ENCODE assay signal across 22 cellular contexts in genomic region chr17:41620583-41621434, GRCh38. TPM values are rescaled to one million over a fixed set of nuclear protein-coding genes. Genes with fewer than 3 reads are reported as not detected.
DNase-seq lines count a peak whose midpoint lies in the region; ATAC-seq, FAIRE-seq and TF ChIP-seq lines count a peak whose summit lies in the region.
"Had no signal": no experiment of that assay in that cellular context is flagged by ENCODE, and none has a peak within 500 bp of the region (broad histone marks: within the 10 kb centered on the region; RNA-seq: fewer than 3 reads in every experiment).

No MANE protein-coding gene starts in this region.

- H3K56ac ChIP-seq in H1 (replicated peaks; ENCODE audit: insufficient read length, low read depth, low read length): no peak overlapping the region

- H2AFZ ChIP-seq in H1 (ENCODE audit: low read length) (no peak overlapping the region), neuronal stem cell (ENCODE audit: low read length) (no peak overlapping the region)

- H2BK20ac ChIP-seq in H1 (ENCODE audit: low read length): no peak overlapping the region

- TSS peak; percentile 77 for BruUV-seq in A673 (replicated peaks; lab: Mats Ljungman, UMichigan)

- H3K23me2 ChIP-seq in H1 (ENCODE audit: low read depth, low read length): no peaks in the 10 kb centered on the region

- no peak for ATAC-seq in HG02970 (IDR thresholded peaks at IDR 0.05; ENCODE audit: low FRiP score, unreplicated experiment)
- ATAC-seq: CD8-positive, alpha-beta T cell; gastroesophageal sphincter had no signal

- TF ChIP-seq RAD21 in H1 (IDR thresholded peaks at IDR 0.05 in 1 of 2, conservative IDR thresholded peaks at IDR 0.05 in 1 of 2; ENCODE audit: low read depth in 2 of 2, low read length in 2 of 2): no peak; a peak in 1 of 4 replicates

- H3K9me3 Mint-ChIP-seq in activated T-helper 2 cell treated with anti-CD3 and anti-CD28 coated beads, Interferon-gamma antibody, Interleukin-2, Interleukin-4, amounts not matched to agents 10 μg/mL and 5 μg/mL and 100 μg/mL, durations not matched to agents 14 hours and 24 hours and 36 hours: no peaks in the 10 kb centered on the region
- H3K9me3 Mint-ChIP-seq: CD8-positive, alpha-beta T cell; central memory CD8-positive, alpha-beta T cell had no signal

- POLR2A ChIA-PET in A673 (lab: Charles Lee; ENCODE audit: low non-redundant PET): no interaction called here
- POLR2A ChIA-PET in H1 (lab: Charles Lee; ENCODE audit: partially characterized antibody): interaction anchor here (1.3 to 1.7 kb wide), 3 partner anchors 39 to 93 kb away, joined by 3 read pairs; partner anchors contain the start of genes EIF1 and KRT19

- H3K14ac ChIP-seq in H1 (ENCODE audit: insufficient read length): no peak overlapping the region
- H3K14ac ChIP-seq in neuronal stem cell (ENCODE audit: low read length): peak overlapping the region; percentile 21

- no peak for TF ChIP-seq EP300 in H1 (IDR thresholded peaks at IDR 0.05; ENCODE audit: borderline replicate concordance in 1 of 2, low read depth in 2 of 2, low read length in 2 of 2)

- no peak overlapping the region for H4K5ac ChIP-seq in H1 (ENCODE audit: insufficient read length, low read depth, low read length)

- H3K79me1 ChIP-seq in H1 (ENCODE audit: low read depth, low read length) (no peaks in the 10 kb centered on the region), neuronal stem cell (ENCODE audit: low read depth, low read length) (no peaks in the 10 kb centered on the region)

- no peak overlapping the region for H3K4me3 Mint-ChIP-seq in activated T-helper 2 cell treated with anti-CD3 and anti-CD28 coated beads, Interferon-gamma antibody, Interleukin-2, Interleukin-4, amounts not matched to agents 10 μg/mL and 5 μg/mL and 100 μg/mL, durations not matched to agents 14 hours and 24 hours and 36 hours (ENCODE audit: low read depth)
- H3K4me3 Mint-ChIP-seq: CD8-positive, alpha-beta T cell; central memory CD8-positive, alpha-beta T cell had no signal

- CTCF ChIA-PET in A673 (lab: Charles Lee): interaction anchor here (1.0 kb wide), 1 partner anchor 41 kb away, joined by 3 read pairs; no protein-coding TSS in a partner anchor
- CTCF ChIA-PET in H1 (lab: Charles Lee; ENCODE audit: partially characterized antibody): interaction anchor here (0.6 to 14.5 kb wide), 13 partner anchors 9 to 293 kb away, joined by 3 to 103 read pairs (median 7); no protein-coding TSS in a partner anchor

- H3K4me3 ChIP-seq in A673 (ENCODE audit: low read depth, low read length, poor library complexity, severe bottlenecking) (no peak overlapping the region), H1 (ENCODE audit: extremely low read depth in 1 of 4, insufficient read depth in 2 of 4, low read depth in 3 of 4, low read length in 4 of 4) (no peak overlapping the region), neuronal stem cell (ENCODE audit: low read length in 2 of 2) (no peak overlapping the region)
- H3K4me3 ChIP-seq: gastroesophageal sphincter, Peyer's patch, right atrium auricular region, thyroid gland had no signal

- intact Hi-C loops in A673 (cut with micrococcal nuclease; ENCODE audit: unreplicated experiment): no loop called here
- intact Hi-C loops in activated T-helper 2 cell treated with anti-CD3 and anti-CD28 coated beads, Interferon-gamma antibody, Interleukin-2, Interleukin-4, amounts not matched to agents 10 μg/mL and 5 μg/mL and 100 μg/mL, durations not matched to agents 14 hours and 24 hours and 36 hours (cut with micrococcal nuclease): no loop called here

- H2AK5ac ChIP-seq in H1 (ENCODE audit: low read depth, low read length): no peak overlapping the region
- peak overlapping the region; percentile 46 for H2AK5ac ChIP-seq in neuronal stem cell (ENCODE audit: low read depth, low read length)

- H3K4me1 ChIP-seq in A673 (ENCODE audit: insufficient read depth, low read length, poor library complexity, severe bottlenecking) (peaks cover 17% of the 10 kb centered on the region), H1 (replicated peaks in 1 of 4; ENCODE audit: control insufficient read depth in 3 of 4, insufficient read depth in 4 of 4, low read length in 3 of 4) (peaks cover 0 to 4% (median 3%) of the 10 kb centered on the region in 4 experiments; a peak in 4 of 7 replicates), neuronal stem cell (ENCODE audit: control insufficient read depth in 2 of 2, insufficient read depth in 1 of 2, low read depth in 1 of 2, low read length in 2 of 2) (peaks cover 0 to 13% of the 10 kb centered on the region in 2 donors)
- H3K4me1 ChIP-seq: gastroesophageal sphincter, Peyer's patch, right atrium auricular region, thyroid gland had no signal

- H3K23ac ChIP-seq in H1 (ENCODE audit: insufficient read length) (no peak overlapping the region), neuronal stem cell (ENCODE audit: low read depth, low read length, poor library complexity) (no peak overlapping the region)

- H3K4me2 ChIP-seq in H1 (ENCODE audit: insufficient read depth in 1 of 2, low read depth in 2 of 2, low read length in 2 of 2): no peak overlapping the region
- no peak overlapping the region for H3K4me2 ChIP-seq in neuronal stem cell (ENCODE audit: insufficient read depth, low read length, poor library complexity, severe bottlenecking)

- no peak overlapping the region for H2BK120ac ChIP-seq in H1 (replicated peaks; ENCODE audit: low read depth, low read length)
- H2BK120ac ChIP-seq in neuronal stem cell (ENCODE audit: low read depth, low read length): no peak overlapping the region

- no peaks in the 10 kb centered on the region for H3K79me2 ChIP-seq in H1 (ENCODE audit: control insufficient read depth in 1 of 2, insufficient read depth in 2 of 2, low read length in 2 of 2)

- no peak overlapping the region for H2BK12ac ChIP-seq in H1 (ENCODE audit: low read depth, low read length)
- H2BK12ac ChIP-seq in neuronal stem cell (ENCODE audit: low read length): peak overlapping the region; percentile 84

- no peaks in the 10 kb centered on the region for H3K27me3 ChIP-seq in A673 (replicated peaks; ENCODE audit: insufficient read depth, low read depth, low read length, poor library complexity)
- H3K27me3 ChIP-seq in H1 (replicated peaks in 1 of 4; ENCODE audit: control insufficient read depth in 3 of 4, extremely low read depth in 1 of 4, insufficient read depth in 3 of 4, low read length in 3 of 4): no peaks in the 10 kb centered on the region
- peaks cover 0 to 4% (median 0%) of the 10 kb centered on the region in 3 experiments for H3K27me3 ChIP-seq in neuronal stem cell (ENCODE audit: control insufficient read depth in 3 of 3, insufficient read depth in 3 of 3, low read depth in 1 of 3, low read length in 3 of 3)
- H3K27me3 ChIP-seq: Peyer's patch, right atrium auricular region, thyroid gland had no signal

- no peaks in the 10 kb centered on the region for H3K36me3 Mint-ChIP-seq in activated T-helper 2 cell treated with anti-CD3 and anti-CD28 coated beads, Interferon-gamma antibody, Interleukin-2, Interleukin-4, amounts not matched to agents 10 μg/mL and 5 μg/mL and 100 μg/mL, durations not matched to agents 14 hours and 24 hours and 36 hours (ENCODE audit: low read depth)
- H3K36me3 Mint-ChIP-seq: CD8-positive, alpha-beta T cell had no signal

- H2BK15ac ChIP-seq in H1 (ENCODE audit: low read length) (no peak overlapping the region), neuronal stem cell (ENCODE audit: low read length) (peak overlapping the region; percentile 58)

- H4K20me1 ChIP-seq in H1 (replicated peaks in 1 of 2; ENCODE audit: control insufficient read depth in 1 of 2, insufficient read depth in 2 of 2, low read length in 2 of 2): no peaks in the 10 kb centered on the region

- TF ChIP-seq CTCF in A673 (conservative IDR thresholded peaks at IDR 0.05; ENCODE audit: low read depth, low read length) (no peak), H1 (IDR thresholded peaks at IDR 0.05; ENCODE audit: control extremely low read depth in 1 of 3, insufficient read depth in 1 of 3, low read depth in 1 of 3, low read length in 3 of 3) (peak in 2 of 3 experiments; percentile 2 to 19; a peak in 2 of 4 replicates)

- no peak overlapping the region for H4K91ac ChIP-seq in H1 (replicated peaks; ENCODE audit: insufficient read length, low read length)
- H4K91ac ChIP-seq in neuronal stem cell (ENCODE audit: low read depth, low read length, poor library complexity): no peak overlapping the region

- H3K36me3 ChIP-seq in A673 (ENCODE audit: insufficient read depth, low read length, poor library complexity, severe bottlenecking) (no peaks in the 10 kb centered on the region), H1 (ENCODE audit: control insufficient read depth in 2 of 4, insufficient read depth in 4 of 4, low read length in 3 of 4) (no peaks in the 10 kb centered on the region), neuronal stem cell (replicated peaks in 1 of 2; ENCODE audit: control insufficient read depth in 2 of 2, insufficient read depth in 2 of 2, low read length in 2 of 2) (no peaks in the 10 kb centered on the region)
- H3K36me3 ChIP-seq: gastroesophageal sphincter, Peyer's patch, right atrium auricular region, thyroid gland had no signal

- H3K27ac ChIP-seq in A673 (ENCODE audit: low read depth, low read length, poor library complexity, severe bottlenecking) (peak overlapping the region; percentile 75), H1 (ENCODE audit: low read depth, low read length) (no peak overlapping the region), neuronal stem cell (replicated peaks; ENCODE audit: low read length) (no peak overlapping the region), substantia nigra (ENCODE audit: low read depth, low read length, poor library complexity, severe bottlenecking) (no peak overlapping the region)
- H3K27ac ChIP-seq: gastroesophageal sphincter, Peyer's patch, right atrium auricular region, thyroid gland had no signal

- H3K4ac ChIP-seq in H1 (replicated peaks; ENCODE audit: insufficient read length, low read depth, low read length) (no peak overlapping the region), neuronal stem cell (ENCODE audit: low read length) (no peak overlapping the region)

- no peak overlapping the region for H3K27ac Mint-ChIP-seq in activated T-helper 2 cell treated with anti-CD3 and anti-CD28 coated beads, Interferon-gamma antibody, Interleukin-2, Interleukin-4, amounts not matched to agents 10 μg/mL and 5 μg/mL and 100 μg/mL, durations not matched to agents 14 hours and 24 hours and 36 hours
- H3K27ac Mint-ChIP-seq: CD8-positive, alpha-beta T cell had no signal

- no peak overlapping the region for H3K9ac ChIP-seq in H1 (replicated peaks in 1 of 4; ENCODE audit: extremely low read depth in 1 of 4, low read depth in 3 of 4, low read length in 3 of 4)
- peak overlapping the region; percentile 12 for H3K9ac ChIP-seq in neuronal stem cell (ENCODE audit: low read depth, low read length, poor library complexity)

- no peaks in the 10 kb centered on the region for H3K27me3 Mint-ChIP-seq in activated T-helper 2 cell treated with anti-CD3 and anti-CD28 coated beads, Interferon-gamma antibody, Interleukin-2, Interleukin-4, amounts not matched to agents 10 μg/mL and 5 μg/mL and 100 μg/mL, durations not matched to agents 14 hours and 24 hours and 36 hours (ENCODE audit: low read depth)

- H4K8ac ChIP-seq in H1 (ENCODE audit: extremely low read depth, insufficient read depth, low read length) (no peak overlapping the region), neuronal stem cell (ENCODE audit: low read depth, low read length) (no peak overlapping the region)

- WGBS in H1 (ENCODE audit: extremely low coverage in 1 of 2, insufficient coverage in 1 of 2, insufficient read length in 1 of 2, insufficient replicate concordance in 2 of 2, low coverage in 1 of 2, low lambda C conversion rate in 2 of 2, missing lambda C conversion rate in 1 of 2), 2 experiments: 89% methylated on average over 18 of the region's 21 CpGs; no CpG with 5 or more reads in 1 of the 2 experiments
- no CpG with 5 or more reads among the region's 21 CpGs for WGBS in neuronal stem cell (ENCODE audit: extremely low coverage in 2 of 2, insufficient read length in 2 of 2, insufficient replicate concordance in 1 of 2), 2 donors

- H3K9me3 ChIP-seq in A673 (ENCODE audit: low read depth, low read length, poor library complexity, severe bottlenecking) (no peaks in the 10 kb centered on the region), H1 (ENCODE audit: insufficient read depth in 2 of 2, low read depth in 1 of 2, low read length in 1 of 2) (no peaks in the 10 kb centered on the region), neuronal stem cell (replicated peaks in 1 of 2; ENCODE audit: control insufficient read depth in 2 of 2, insufficient read depth in 1 of 2, low read depth in 1 of 2, low read length in 2 of 2) (no peaks in the 10 kb centered on the region)
- H3K9me3 ChIP-seq: gastroesophageal sphincter, Peyer's patch, right atrium auricular region, thyroid gland had no signal

- TF ChIP-seq POLR2A in H1 (IDR thresholded peaks at IDR 0.05; ENCODE audit: control extremely low read depth in 1 of 2, low read depth in 2 of 2, low read length in 2 of 2): no peak

- H2BK5ac ChIP-seq in H1 (ENCODE audit: low read depth, low read length) (no peak overlapping the region), neuronal stem cell (ENCODE audit: low read length) (no peak overlapping the region)

- peak; percentile 73 for DNase-seq in A673 (ENCODE audit: low spot score)
- DNase-seq in LHCN-M2 (ENCODE audit: low read depth): peak; percentile 11
- no peak for DNase-seq in H1 (ENCODE audit: low read depth in 1 of 2, low spot score in 2 of 2)
- no peak for DNase-seq in neuronal stem cell (ENCODE audit: low spot score)
- no peak for DNase-seq in substantia nigra (lab: John Stamatoyannopoulos, UW)
- DNase-seq in activated CD4-positive, alpha-beta T cell treated with anti-CD3 and anti-CD28 coated beads for 48 hours: no peak
- DNase-seq in activated T-helper 2 cell treated with anti-CD3 and anti-CD28 coated beads, Interferon-gamma antibody, Interleukin-2, Interleukin-4, amounts not matched to agents 10 μg/mL and 5 μg/mL and 100 μg/mL, durations not matched to agents 14 hours and 24 hours and 36 hours (ENCODE audit: low spot score): no peak
- DNase-seq: activated naive CD4-positive, alpha-beta T cell treated with anti-CD3 and anti-CD28 coated beads, Interleukin-2, amount 50 U/mL, for 16 hours; CD8-positive, alpha-beta T cell; NCI-H774; stimulated activated CD4-positive, alpha-beta T cell treated with anti-CD3 and anti-CD28 coated beads, Interleukin-2, amount 100 ng/mL, for 24 hours; thyroid gland had no signal

- H3K18ac ChIP-seq in H1 (ENCODE audit: extremely low read depth, low read length) (no peak overlapping the region; the same call in 1 of the 2 replicates), neuronal stem cell (ENCODE audit: low read length) (peak overlapping the region; percentile 76)

- H3K4me1 Mint-ChIP-seq in activated T-helper 2 cell treated with anti-CD3 and anti-CD28 coated beads, Interferon-gamma antibody, Interleukin-2, Interleukin-4, amounts not matched to agents 10 μg/mL and 5 μg/mL and 100 μg/mL, durations not matched to agents 14 hours and 24 hours and 36 hours (ENCODE audit: low read depth): no peaks in the 10 kb centered on the region
- H3K4me1 Mint-ChIP-seq: central memory CD8-positive, alpha-beta T cell had no signal

- FAIRE-seq in H1 (lab: Jason Lieb, UNC): no peak
- FAIRE-seq: A204.1 had no signal

RNA-seq across cellular contexts. Expression of gene KRT17, which starts 3.6 kb away (rescaled TPM):
- total RNA-seq in A673 (2021) (54.1 and 82.2 TPM in 2 replicates), LHCN-M2 (2014; rRNA removed) (6.9 and 11.0 TPM in 2 replicates)
- 9.4 TPM for polyA plus RNA-seq in LHCN-M2 (2012)
- 0.36 and 0.50 TPM in 2 replicates for total RNA-seq in H1 (2021; fragmentation: NEBNext Ultra II Directional; extraction: Animal tissue kit (Norgen Biotek cat#: 25700))
- 0.95 and 0.96 TPM in 2 replicates for polyA plus RNA-seq in H1 (2011; rRNA removed)
- 0.76 TPM for polyA plus RNA-seq in H1 (2011; cell fraction: cytosol; rRNA removed)
- 0.87 TPM for polyA plus RNA-seq in H1 (2011; cell fraction: nucleus; rRNA removed)
- 0.44 to 0.88 TPM (median 0.81 TPM) in 4 replicates for polyA plus RNA-seq in H1 (2012, experiment 1 of 2)
- polyA plus RNA-seq in H1 (2012, experiment 2 of 2): 0.88 TPM
- 0.55 TPM for polyA plus RNA-seq in H1 (2013, experiment 1 of 2)
- polyA plus RNA-seq in H1 (2013, experiment 2 of 2): 0.46 TPM
- polyA minus RNA-seq in H1 (2011; rRNA and poly(A)+ RNA removed): 0.19 and 1.00 TPM in 2 replicates
- polyA minus RNA-seq in H1 (2011; cell fraction: cytosol; rRNA and poly(A)+ RNA removed): 22.5 TPM
- 11.9 TPM for polyA minus RNA-seq in H1 (2011; cell fraction: nucleus; rRNA and poly(A)+ RNA removed)
- 0.07 TPM for polyA plus RNA-seq in neuronal stem cell (2013, experiment 1 of 2)
- polyA plus RNA-seq in neuronal stem cell (2013, experiment 2 of 2): 0.03 TPM
- not detected in 2 replicates for total RNA-seq in activated T-helper 2 cell treated with anti-CD3 and anti-CD28 coated beads, Interferon-gamma antibody, Interleukin-2, Interleukin-4, amounts not matched to agents 10 μg/mL and 5 μg/mL and 100 μg/mL, durations not matched to agents 14 hours and 24 hours and 36 hours
- total RNA-seq: CD8-positive, alpha-beta T cell; lung microvascular endothelial cell; right atrium auricular region; T-helper 2 cell treated with Interferon-gamma antibody and Interleukin-4, amounts not matched to agents 100 ng/mL and 5 ng/mL, for 36 hours had no signal
- polyA plus RNA-seq: neural cell had no signal

RNA-seq across cellular contexts. Expression of gene KRT16, which starts 8.2 kb away (rescaled TPM):
- total RNA-seq in A673 (2021): not detected in 2 replicates
- not detected in 2 replicates for total RNA-seq in LHCN-M2 (2014; rRNA removed)
- 0.06 TPM for polyA plus RNA-seq in LHCN-M2 (2012)
- not detected in 2 replicates for total RNA-seq in H1 (2021; fragmentation: NEBNext Ultra II Directional; extraction: Animal tissue kit (Norgen Biotek cat#: 25700))
- not detected in 2 replicates for polyA plus RNA-seq in H1 (2011; rRNA removed)
- not detected for polyA plus RNA-seq in H1 (2011; cell fraction: cytosol; rRNA removed)
- polyA plus RNA-seq in H1 (2011; cell fraction: nucleus; rRNA removed): not detected
- not detected in 4 replicates for polyA plus RNA-seq in H1 (2012, experiment 1 of 2)
- polyA plus RNA-seq in H1 (2012, experiment 2 of 2): not detected
- polyA plus RNA-seq in H1 (2013, experiment 1 of 2): not detected
- not detected for polyA plus RNA-seq in H1 (2013, experiment 2 of 2)
- not detected in 2 replicates for polyA minus RNA-seq in H1 (2011; rRNA and poly(A)+ RNA removed)
- polyA minus RNA-seq in H1 (2011; cell fraction: cytosol; rRNA and poly(A)+ RNA removed): not detected
- polyA minus RNA-seq in H1 (2011; cell fraction: nucleus; rRNA and poly(A)+ RNA removed): not detected
- polyA plus RNA-seq in neuronal stem cell (2013, experiment 1 of 2): not detected
- polyA plus RNA-seq in neuronal stem cell (2013, experiment 2 of 2): 0.03 TPM
- not detected in 2 replicates for total RNA-seq in activated T-helper 2 cell treated with anti-CD3 and anti-CD28 coated beads, Interferon-gamma antibody, Interleukin-2, Interleukin-4, amounts not matched to agents 10 μg/mL and 5 μg/mL and 100 μg/mL, durations not matched to agents 14 hours and 24 hours and 36 hours
- total RNA-seq: CD8-positive, alpha-beta T cell; lung microvascular endothelial cell; Peyer's patch; T-helper 2 cell treated with Interferon-gamma antibody and Interleukin-4, amounts not matched to agents 100 ng/mL and 5 ng/mL, for 36 hours had no signal
- polyA plus RNA-seq: neural cell had no signal

RNA-seq across cellular contexts. Expression of gene KRT14, which starts 34.1 kb away (rescaled TPM):
- total RNA-seq in A673 (2021): not detected in 2 replicates
- total RNA-seq in LHCN-M2 (2014; rRNA removed): not detected in 2 replicates
- polyA plus RNA-seq in LHCN-M2 (2012): not detected
- not detected in 2 replicates for total RNA-seq in H1 (2021; fragmentation: NEBNext Ultra II Directional; extraction: Animal tissue kit (Norgen Biotek cat#: 25700))
- polyA plus RNA-seq in H1 (2011; rRNA removed): 0.13 and 0.35 TPM in 2 replicates
- not detected for polyA plus RNA-seq in H1 (2011; cell fraction: cytosol; rRNA removed)
- polyA plus RNA-seq in H1 (2011; cell fraction: nucleus; rRNA removed): not detected
- not detected in 4 replicates for polyA plus RNA-seq in H1 (2012, experiment 1 of 2)
- not detected for polyA plus RNA-seq in H1 (2012, experiment 2 of 2)
- not detected for polyA plus RNA-seq in H1 (2013, experiment 1 of 2)
- not detected for polyA plus RNA-seq in H1 (2013, experiment 2 of 2)
- 0.16 and 0.61 TPM in 2 replicates for polyA minus RNA-seq in H1 (2011; rRNA and poly(A)+ RNA removed)
- not detected for polyA minus RNA-seq in H1 (2011; cell fraction: cytosol; rRNA and poly(A)+ RNA removed)
- not detected for polyA minus RNA-seq in H1 (2011; cell fraction: nucleus; rRNA and poly(A)+ RNA removed)
- not detected for polyA plus RNA-seq in neuronal stem cell (2013, experiment 1 of 2)
- polyA plus RNA-seq in neuronal stem cell (2013, experiment 2 of 2): not detected
- not detected in 2 replicates for total RNA-seq in activated T-helper 2 cell treated with anti-CD3 and anti-CD28 coated beads, Interferon-gamma antibody, Interleukin-2, Interleukin-4, amounts not matched to agents 10 μg/mL and 5 μg/mL and 100 μg/mL, durations not matched to agents 14 hours and 24 hours and 36 hours
- total RNA-seq: CD8-positive, alpha-beta T cell; H4; lung microvascular endothelial cell; T-helper 2 cell treated with Interferon-gamma antibody and Interleukin-4, amounts not matched to agents 100 ng/mL and 5 ng/mL, for 36 hours had no signal
- polyA plus RNA-seq: neural cell had no signal

RNA-seq across cellular contexts. Expression of gene KRT9, which starts 49.0 kb away (rescaled TPM):
- not detected in 2 replicates for total RNA-seq in A673 (2021)
- total RNA-seq in LHCN-M2 (2014; rRNA removed): not detected in 2 replicates
- not detected for polyA plus RNA-seq in LHCN-M2 (2012)
- total RNA-seq in H1 (2021; fragmentation: NEBNext Ultra II Directional; extraction: Animal tissue kit (Norgen Biotek cat#: 25700)): not detected in 2 replicates
- not detected in 2 replicates for polyA plus RNA-seq in H1 (2011; rRNA removed)
- not detected for polyA plus RNA-seq in H1 (2011; cell fraction: cytosol; rRNA removed)
- not detected for polyA plus RNA-seq in H1 (2011; cell fraction: nucleus; rRNA removed)
- not detected in 4 replicates for polyA plus RNA-seq in H1 (2012, experiment 1 of 2)
- not detected for polyA plus RNA-seq in H1 (2012, experiment 2 of 2)
- not detected for polyA plus RNA-seq in H1 (2013, experiment 1 of 2)
- polyA plus RNA-seq in H1 (2013, experiment 2 of 2): not detected
- not detected in 2 replicates for polyA minus RNA-seq in H1 (2011; rRNA and poly(A)+ RNA removed)
- polyA minus RNA-seq in H1 (2011; cell fraction: cytosol; rRNA and poly(A)+ RNA removed): not detected
- polyA minus RNA-seq in H1 (2011; cell fraction: nucleus; rRNA and poly(A)+ RNA removed): not detected
- polyA plus RNA-seq in neuronal stem cell (2013, experiment 1 of 2): not detected
- not detected for polyA plus RNA-seq in neuronal stem cell (2013, experiment 2 of 2)
- not detected in 2 replicates for total RNA-seq in activated T-helper 2 cell treated with anti-CD3 and anti-CD28 coated beads, Interferon-gamma antibody, Interleukin-2, Interleukin-4, amounts not matched to agents 10 μg/mL and 5 μg/mL and 100 μg/mL, durations not matched to agents 14 hours and 24 hours and 36 hours
- total RNA-seq: CD8-positive, alpha-beta T cell; gastroesophageal sphincter; H4; lung microvascular endothelial cell; Peyer's patch; right atrium auricular region; T-helper 2 cell treated with Interferon-gamma antibody and Interleukin-4, amounts not matched to agents 100 ng/mL and 5 ng/mL, for 36 hours; thyroid gland had no signal
- polyA plus RNA-seq: neural cell had no signal

Comparison
In these comparisons a context has a peak if more than half of its experiments do, and no peak if none do; other contexts are left out.
1. DNase-seq: peak in A673 (single experiment) and LHCN-M2 (single experiment); none in H1 (0 of 2), neuronal stem cell (single experiment), substantia nigra (0 of 49), activated CD4-positive, alpha-beta T cell treated with anti-CD3 and anti-CD28 coated beads for 48 hours (single experiment) and activated T-helper 2 cell treated with anti-CD3 and anti-CD28 coated beads, Interferon-gamma antibody, Interleukin-2, Interleukin-4, amounts not matched to agents 10 μg/mL and 5 μg/mL and 100 μg/mL, durations not matched to agents 14 hours and 24 hours and 36 hours (single experiment).